Comparison of ENCODE assay signal across 13 cellular contexts in genomic region chr6:137820952-137821351, GRCh38.
DNase-seq lines count a peak whose midpoint lies in the region; ATAC-seq and FAIRE-seq lines count a peak whose summit lies in the region.
"Had no signal": no experiment of that assay in that cellular context is flagged by ENCODE, and none has a peak within 500 bp of the region (broad histone marks: within the 10 kb centered on the region; RNA-seq: fewer than 3 reads in every experiment).

No MANE protein-coding gene starts in this region.

- no peak overlapping the region for H3K9ac ChIP-seq in BLaER1 treated with 17β-estradiol and CSF1 and Interleukin-3, amounts not matched to agents 10 nM and 100 nM
- no peak overlapping the region for H3K9ac ChIP-seq in muscle layer of colon (ENCODE audit: low read length)

- DNase-seq in HCEC 1CT (peak; percentile 69), KBM-7 (no peak), cortex of kidney (lab: John Stamatoyannopoulos, UW) (no peak)
- DNase-seq: activated B cell treated with CpG ODN at 0.5 μM for 24 hours, adrenal gland, foreskin melanocyte, upper lobe of right lung had no signal

- ATAC-seq in HG02763 (IDR thresholded peaks at IDR 0.05; ENCODE audit: unreplicated experiment) (no peak), HG03432 (IDR thresholded peaks at IDR 0.05; ENCODE audit: unreplicated experiment) (no peak)
- ATAC-seq: SK-N-SH treated with all-trans-retinoic acid at 6 μM for 48 hours, upper lobe of right lung had no signal

- no peaks in the 10 kb centered on the region for H3K27me3 ChIP-seq in BLaER1 treated with 17β-estradiol and CSF1 and Interleukin-3, amounts not matched to agents 10 nM and 100 nM
- no peaks in the 10 kb centered on the region for H3K27me3 ChIP-seq in muscle layer of colon (ENCODE audit: control insufficient read depth in 1 of 2, insufficient read depth in 2 of 2, low read length in 2 of 2)
- H3K27me3 ChIP-seq: adrenal gland, upper lobe of right lung had no signal

- in situ Hi-C loops in KBM-7 (cut with MboI; ENCODE audit: low pct_unique_long_range_greater_than_20kb, low sequenced_read_pairs) = no loop called here

- H3K36me3 ChIP-seq in BLaER1 treated with 17β-estradiol and CSF1 and Interleukin-3, amounts not matched to agents 10 nM and 100 nM = no peaks in the 10 kb centered on the region
- no peaks in the 10 kb centered on the region for H3K36me3 ChIP-seq in muscle layer of colon (ENCODE audit: insufficient read depth, low read length)
- H3K36me3 ChIP-seq: adrenal gland, upper lobe of right lung had no signal

- H3K4me3 ChIP-seq in BLaER1 treated with 17β-estradiol and CSF1 and Interleukin-3, amounts not matched to agents 10 nM and 100 nM = no peak overlapping the region; a peak in 1 of 20 replicates
- no peak overlapping the region for H3K4me3 ChIP-seq in muscle layer of colon (ENCODE audit: low read depth in 1 of 2, low read length in 2 of 2)
- H3K4me3 ChIP-seq: adrenal gland, upper lobe of right lung had no signal

- H4K20me1 ChIP-seq in BLaER1 treated with 17β-estradiol and CSF1 and Interleukin-3, amounts not matched to agents 10 nM and 100 nM = no peaks in the 10 kb centered on the region

- peaks cover 0 to 3% (median 0%) of the 10 kb centered on the region in 11 experiments; a peak in 3 of 22 replicates for H3K9me3 ChIP-seq in BLaER1 treated with 17β-estradiol and CSF1 and Interleukin-3, amounts not matched to agents 10 nM and 100 nM (replicated peaks in 1 of 11)
- no peaks in the 10 kb centered on the region for H3K9me3 ChIP-seq in muscle layer of colon (ENCODE audit: low read length)
- H3K9me3 ChIP-seq: adrenal gland, upper lobe of right lung had no signal

- H3K4me2 ChIP-seq in BLaER1 treated with 17β-estradiol and CSF1 and Interleukin-3, amounts not matched to agents 10 nM and 100 nM = peak overlapping the region; percentile 26 to 91 (median 67); a peak in 17 of 22 replicates

- peak overlapping the region in 5 of 11 experiments; percentile 62 to 82 (median 74); a peak in 11 of 22 replicates for H3K27ac ChIP-seq in BLaER1 treated with 17β-estradiol and CSF1 and Interleukin-3, amounts not matched to agents 10 nM and 100 nM
- H3K27ac ChIP-seq in muscle layer of colon (ENCODE audit: low read depth, low read length) = peak overlapping the region; percentile 13
- H3K27ac ChIP-seq: upper lobe of right lung had no signal

- peak; percentile 69 for FAIRE-seq in endometrium (lab: Jason Lieb, UNC)

- H3K4me1 ChIP-seq in BLaER1 treated with 17β-estradiol and CSF1 and Interleukin-3, amounts not matched to agents 10 nM and 100 nM = peaks cover 61 to 100% (median 99%) of the 10 kb centered on the region in 10 experiments
- peaks cover 38% of the 10 kb centered on the region for H3K4me1 ChIP-seq in muscle layer of colon (ENCODE audit: insufficient read depth, low read length)
